1 cellular context compared by ENCODE assay signal in genomic region chr5:37554938-37555337, GRCh38.
TF ChIP-seq lines count a peak whose summit lies in the region.

No MANE protein-coding gene starts in this region.

TF ChIP-seq in SK-N-SH treated with all-trans-retinoic acid at 6 μM for 48 hours, 23 proteins besides CTCF, POLR2A, EP300 and RAD21 (continued from another document):
- TF ChIP-seq POU6F1 (CRISPR knock-in tag; IDR thresholded peaks at IDR 0.05; ENCODE audit: borderline replicate concordance, low read depth): no peak
